ENCODE assay signal across 11 cellular contexts in the genomic region with DNA sequence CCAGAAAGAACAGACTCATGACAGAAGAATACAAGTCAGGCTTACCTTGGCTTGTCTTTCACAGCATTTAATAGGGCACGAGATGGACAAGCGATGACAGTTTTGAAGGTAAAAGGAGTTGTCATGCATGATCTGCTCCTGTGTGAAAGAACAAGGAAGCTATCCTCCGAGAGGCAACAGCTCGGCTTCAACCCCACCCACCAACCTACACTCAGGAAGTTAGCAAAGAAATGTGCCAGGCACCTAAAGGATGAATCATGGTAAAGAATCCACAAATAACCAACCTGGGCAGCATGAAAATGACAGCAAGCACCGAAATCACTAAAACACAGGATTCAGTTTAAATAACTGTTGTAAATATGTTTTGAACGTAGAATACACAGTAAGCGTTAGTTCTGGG.
"Had no signal": no experiment of that assay in that cellular context is flagged by ENCODE, and none has a peak within 500 bp of the region (broad histone marks: within the 10 kb centered on the region; RNA-seq: fewer than 3 reads in every experiment).

No MANE protein-coding gene starts in this region.

- H3K27ac ChIP-seq: psoas muscle, upper lobe of right lung had no signal

- H3K27ac Mint-ChIP-seq: activated CD4-positive, alpha-beta memory T cell treated with anti-CD3 and anti-CD28 coated beads, Interleukin-2, amount 10 ng/mL, durations not matched to agents 7 days and 5 days; activated T-cell treated with anti-CD3 and anti-CD28 coated beads, Interleukin-2, amount 50 U/mL, for 24 hours; stimulated activated naive CD8-positive, alpha-beta T cell treated with anti-CD3 and anti-CD28 coated beads, Interleukin-15, Interleukin-2, amounts not matched to agents 100 ng/mL and 50 ng/mL, for 24 hours had no signal

- DNase-seq: activated CD4-positive, alpha-beta memory T cell treated with anti-CD3 and anti-CD28 coated beads, Interleukin-2, amount 10 ng/mL, durations not matched to agents 7 days and 5 days; activated naive CD4-positive, alpha-beta T cell treated with anti-CD3 and anti-CD28 coated beads, Interleukin-2, amount 50 U/mL, for 16 hours; activated T-cell treated with anti-CD3 and anti-CD28 coated beads, Interleukin-2, amount 50 U/mL, for 24 hours; hippocampal formation; mesenchymal stem cell; psoas muscle; T-helper 9 cell; upper lobe of right lung had no signal

- H3K4me1 Mint-ChIP-seq: activated CD4-positive, alpha-beta memory T cell treated with anti-CD3 and anti-CD28 coated beads, Interleukin-2, amount 10 ng/mL, durations not matched to agents 7 days and 5 days; neural crest cell had no signal

- ATAC-seq: psoas muscle, sciatic nerve, upper lobe of right lung had no signal

- H3K27me3 Mint-ChIP-seq: activated CD4-positive, alpha-beta memory T cell treated with anti-CD3 and anti-CD28 coated beads, Interleukin-2, amount 10 ng/mL, durations not matched to agents 7 days and 5 days; activated T-cell treated with anti-CD3 and anti-CD28 coated beads, Interleukin-2, amount 50 U/mL, for 24 hours; stimulated activated naive CD8-positive, alpha-beta T cell treated with anti-CD3 and anti-CD28 coated beads, Interleukin-15, Interleukin-2, amounts not matched to agents 100 ng/mL and 50 ng/mL, for 24 hours had no signal

- H3K27me3 ChIP-seq: upper lobe of right lung had no signal

- H3K9me3 Mint-ChIP-seq: neural crest cell had no signal

- H3K4me3 Mint-ChIP-seq: activated CD4-positive, alpha-beta memory T cell treated with anti-CD3 and anti-CD28 coated beads, Interleukin-2, amount 10 ng/mL, durations not matched to agents 7 days and 5 days; activated T-cell treated with anti-CD3 and anti-CD28 coated beads, Interleukin-2, amount 50 U/mL, for 24 hours; neural crest cell; stimulated activated naive CD8-positive, alpha-beta T cell treated with anti-CD3 and anti-CD28 coated beads, Interleukin-15, Interleukin-2, amounts not matched to agents 100 ng/mL and 50 ng/mL, for 24 hours had no signal

- H3K4me1 ChIP-seq: psoas muscle, upper lobe of right lung had no signal
